ENCODE assay signal across 1 cellular context in the genomic region with DNA sequence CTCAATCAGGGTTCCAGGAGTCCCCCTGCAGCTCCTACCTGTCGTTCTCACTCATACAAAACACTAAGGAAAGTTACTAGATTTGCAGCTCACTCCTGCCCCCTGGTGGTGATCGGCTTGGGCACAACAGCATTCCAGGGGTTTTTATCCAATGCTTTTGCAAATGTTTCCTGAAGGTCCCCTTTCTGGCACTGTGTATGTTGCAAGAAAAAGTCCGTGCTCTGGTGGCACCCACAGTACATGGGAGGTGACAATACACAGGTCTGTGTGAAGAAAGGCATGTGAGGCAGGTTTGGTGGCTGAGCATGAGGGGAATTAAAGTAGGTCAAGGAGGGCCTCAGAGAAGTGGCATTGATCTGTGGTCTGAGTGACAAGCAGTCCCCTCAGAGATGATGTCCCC.
TF ChIP-seq lines count a peak whose summit lies in the region.

No MANE protein-coding gene starts in this region.

TF ChIP-seq in HepG2, 621 proteins besides CTCF, POLR2A, EP300 and RAD21 (continued from another document and continues in another):
- TF ChIP-seq, protein P1, sequence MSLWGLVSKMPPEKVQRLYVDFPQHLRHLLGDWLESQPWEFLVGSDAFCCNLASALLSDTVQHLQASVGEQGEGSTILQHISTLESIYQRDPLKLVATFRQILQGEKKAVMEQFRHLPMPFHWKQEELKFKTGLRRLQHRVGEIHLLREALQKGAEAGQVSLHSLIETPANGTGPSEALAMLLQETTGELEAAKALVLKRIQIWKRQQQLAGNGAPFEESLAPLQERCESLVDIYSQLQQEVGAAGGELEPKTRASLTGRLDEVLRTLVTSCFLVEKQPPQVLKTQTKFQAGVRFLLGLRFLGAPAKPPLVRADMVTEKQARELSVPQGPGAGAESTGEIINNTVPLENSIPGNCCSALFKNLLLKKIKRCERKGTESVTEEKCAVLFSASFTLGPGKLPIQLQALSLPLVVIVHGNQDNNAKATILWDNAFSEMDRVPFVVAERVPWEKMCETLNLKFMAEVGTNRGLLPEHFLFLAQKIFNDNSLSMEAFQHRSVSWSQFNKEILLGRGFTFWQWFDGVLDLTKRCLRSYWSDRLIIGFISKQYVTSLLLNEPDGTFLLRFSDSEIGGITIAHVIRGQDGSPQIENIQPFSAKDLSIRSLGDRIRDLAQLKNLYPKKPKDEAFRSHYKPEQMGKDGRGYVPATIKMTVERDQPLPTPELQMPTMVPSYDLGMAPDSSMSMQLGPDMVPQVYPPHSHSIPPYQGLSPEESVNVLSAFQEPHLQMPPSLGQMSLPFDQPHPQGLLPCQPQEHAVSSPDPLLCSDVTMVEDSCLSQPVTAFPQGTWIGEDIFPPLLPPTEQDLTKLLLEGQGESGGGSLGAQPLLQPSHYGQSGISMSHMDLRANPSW (CRISPR knock-in tag; IDR thresholded peaks at IDR 0.05; ENCODE audit: borderline replicate concordance) = no peak; the same call in 1 of the 2 replicates
- TF ChIP-seq, protein P2, sequence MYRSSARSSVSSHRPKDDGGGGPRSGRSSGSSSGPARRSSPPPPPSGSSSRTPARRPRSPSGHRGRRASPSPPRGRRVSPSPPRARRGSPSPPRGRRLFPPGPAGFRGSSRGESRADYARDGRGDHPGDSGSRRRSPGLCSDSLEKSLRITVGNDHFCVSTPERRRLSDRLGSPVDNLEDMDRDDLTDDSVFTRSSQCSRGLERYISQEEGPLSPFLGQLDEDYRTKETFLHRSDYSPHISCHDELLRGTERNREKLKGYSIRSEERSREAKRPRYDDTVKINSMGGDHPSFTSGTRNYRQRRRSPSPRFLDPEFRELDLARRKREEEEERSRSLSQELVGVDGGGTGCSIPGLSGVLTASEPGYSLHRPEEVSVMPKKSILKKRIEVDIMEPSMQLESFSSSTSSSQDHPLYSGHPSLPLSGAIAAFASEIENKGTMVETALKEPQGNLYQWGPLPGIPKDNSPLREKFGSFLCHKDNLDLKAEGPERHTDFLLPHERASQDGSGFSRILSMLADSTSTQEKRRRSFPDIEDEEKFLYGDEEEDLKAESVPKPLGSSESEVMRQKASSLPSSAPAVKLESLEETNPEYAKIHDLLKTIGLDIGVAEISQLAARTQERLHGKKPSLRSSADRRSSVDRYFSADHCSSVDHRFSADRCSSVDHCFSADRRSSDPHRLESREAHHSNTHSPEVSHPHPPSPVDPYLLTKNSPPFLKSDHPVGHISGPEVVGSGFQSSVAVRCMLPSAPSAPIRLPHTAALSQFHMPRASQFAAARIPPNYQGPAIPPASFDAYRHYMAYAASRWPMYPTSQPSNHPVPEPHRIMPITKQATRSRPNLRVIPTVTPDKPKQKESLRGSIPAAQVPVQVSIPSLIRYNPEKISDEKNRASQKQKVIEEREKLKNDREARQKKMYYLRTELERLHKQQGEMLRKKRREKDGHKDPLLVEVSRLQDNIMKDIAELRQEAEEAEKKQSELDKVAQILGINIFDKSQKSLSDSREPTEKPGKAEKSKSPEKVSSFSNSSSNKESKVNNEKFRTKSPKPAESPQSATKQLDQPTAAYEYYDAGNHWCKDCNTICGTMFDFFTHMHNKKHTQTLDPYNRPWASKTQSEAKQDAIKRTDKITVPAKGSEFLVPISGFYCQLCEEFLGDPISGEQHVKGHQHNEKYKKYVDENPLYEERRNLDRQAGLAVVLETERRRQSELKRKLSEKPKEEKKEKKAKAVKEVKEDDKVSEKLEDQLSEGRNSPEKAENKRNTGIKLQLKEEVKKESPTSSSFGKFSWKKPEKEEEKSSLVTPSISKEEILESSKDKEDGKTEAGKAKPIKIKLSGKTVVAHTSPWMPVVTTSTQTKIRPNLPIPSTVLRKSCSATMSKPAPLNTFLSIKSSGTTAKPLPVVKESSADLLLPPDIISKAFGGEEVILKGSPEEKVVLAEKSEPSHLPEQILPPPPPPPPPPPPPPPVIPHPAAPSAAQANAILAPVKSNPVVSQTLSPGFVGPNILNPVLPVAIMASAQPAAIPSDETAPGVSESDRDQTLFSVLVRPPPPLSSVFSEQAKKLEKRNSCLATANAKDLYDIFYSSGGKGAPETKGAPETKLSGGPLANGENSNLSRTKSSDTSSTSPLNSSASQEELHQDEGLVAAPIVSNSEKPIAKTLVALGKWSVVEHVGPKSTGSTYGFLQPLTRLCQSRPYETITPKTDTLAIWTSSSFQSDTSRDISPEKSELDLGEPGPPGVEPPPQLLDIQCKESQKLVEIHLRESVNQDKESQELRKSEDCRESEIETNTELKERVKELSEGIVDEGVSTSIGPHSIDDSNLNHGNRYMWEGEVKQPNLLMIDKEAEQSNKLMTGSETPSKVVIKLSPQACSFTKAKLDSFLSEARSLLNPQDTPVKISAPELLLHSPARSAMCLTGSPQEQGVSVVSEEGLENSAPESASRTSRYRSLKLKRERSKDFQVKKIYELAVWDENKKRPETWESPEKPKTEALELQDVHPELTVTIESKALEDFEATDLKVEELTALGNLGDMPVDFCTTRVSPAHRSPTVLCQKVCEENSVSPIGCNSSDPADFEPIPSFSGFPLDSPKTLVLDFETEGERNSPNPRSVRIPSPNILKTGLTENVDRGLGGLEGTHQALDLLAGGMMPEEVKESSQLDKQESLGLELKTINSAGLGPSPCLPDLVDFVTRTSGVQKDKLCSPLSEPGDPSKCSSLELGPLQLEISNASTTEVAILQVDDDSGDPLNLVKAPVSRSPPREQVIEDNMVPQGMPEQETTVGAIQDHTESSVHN (CRISPR knock-in tag; IDR thresholded peaks at IDR 0.05) = 0 out of 2 replicates have a peak, but pooled peaks have one; percentile 31
- TF ChIP-seq STAG1 (CRISPR knock-in tag; IDR thresholded peaks at IDR 0.05) (peak; percentile 88), PAXIP1 (CRISPR knock-in tag; conservative IDR thresholded peaks at IDR 0.05) (0 out of 2 replicates have a peak, but pooled peaks have one; percentile 22), ZNF260 (CRISPR knock-in tag; IDR thresholded peaks at IDR 0.05; ENCODE audit: borderline replicate concordance, low read depth) (no peak), LBX2 (CRISPR knock-in tag; IDR thresholded peaks at IDR 0.05; ENCODE audit: borderline replicate concordance) (no peak), KDM5A (IDR thresholded peaks at IDR 0.05; ENCODE audit: borderline replicate concordance, low read length) (no peak), PLRG1 (conservative IDR thresholded peaks at IDR 0.05) (no peak), FOXC1 (CRISPR knock-in tag; IDR thresholded peaks at IDR 0.05; ENCODE audit: borderline replicate concordance) (no peak), RXRB (CRISPR knock-in tag; IDR thresholded peaks at IDR 0.05; ENCODE audit: borderline replicate concordance) (no peak), NFE2 (CRISPR knock-in tag; IDR thresholded peaks at IDR 0.05) (no peak), SALL1 (CRISPR knock-in tag; IDR thresholded peaks at IDR 0.05) (no peak), ZNF891 (CRISPR knock-in tag; IDR thresholded peaks at IDR 0.05) (no peak), SP5 (CRISPR knock-in tag; IDR thresholded peaks at IDR 0.05; ENCODE audit: borderline replicate concordance, low read depth) (no peak), TEF (CRISPR knock-in tag; IDR thresholded peaks at IDR 0.05) (no peak), FOXJ3 (CRISPR knock-in tag; IDR thresholded peaks at IDR 0.05; ENCODE audit: borderline replicate concordance) (no peak), KLF13 (CRISPR knock-in tag; IDR thresholded peaks at IDR 0.05) (no peak), FOXP1 (IDR thresholded peaks at IDR 0.05) (no peak), FOXP1 (CRISPR knock-in tag; IDR thresholded peaks at IDR 0.05) (no peak), ARNT (IDR thresholded peaks at IDR 0.05) (no peak), NR3C1 (CRISPR knock-in tag; IDR thresholded peaks at IDR 0.05) (no peak), ZNF224 (CRISPR knock-in tag; IDR thresholded peaks at IDR 0.05) (no peak), ZNF501 (CRISPR knock-in tag; IDR thresholded peaks at IDR 0.05) (no peak), ZNF564 (CRISPR knock-in tag; IDR thresholded peaks at IDR 0.05) (no peak), ZNF552 (CRISPR knock-in tag; IDR thresholded peaks at IDR 0.05; ENCODE audit: borderline replicate concordance) (no peak), MED8 (CRISPR knock-in tag; IDR thresholded peaks at IDR 0.05; ENCODE audit: insufficient replicate concordance) (peak; percentile 22), HMGA1 (CRISPR knock-in tag; conservative IDR thresholded peaks at IDR 0.05) (no peak), ZNF841 (CRISPR knock-in tag; IDR thresholded peaks at IDR 0.05; ENCODE audit: borderline replicate concordance) (no peak)
- TF ChIP-seq, protein P3, sequence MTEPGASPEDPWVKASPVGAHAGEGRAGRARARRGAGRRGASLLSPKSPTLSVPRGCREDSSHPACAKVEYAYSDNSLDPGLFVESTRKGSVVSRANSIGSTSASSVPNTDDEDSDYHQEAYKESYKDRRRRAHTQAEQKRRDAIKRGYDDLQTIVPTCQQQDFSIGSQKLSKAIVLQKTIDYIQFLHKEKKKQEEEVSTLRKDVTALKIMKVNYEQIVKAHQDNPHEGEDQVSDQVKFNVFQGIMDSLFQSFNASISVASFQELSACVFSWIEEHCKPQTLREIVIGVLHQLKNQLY (CRISPR knock-in tag; IDR thresholded peaks at IDR 0.05) = no peak
- TF ChIP-seq, protein P4, sequence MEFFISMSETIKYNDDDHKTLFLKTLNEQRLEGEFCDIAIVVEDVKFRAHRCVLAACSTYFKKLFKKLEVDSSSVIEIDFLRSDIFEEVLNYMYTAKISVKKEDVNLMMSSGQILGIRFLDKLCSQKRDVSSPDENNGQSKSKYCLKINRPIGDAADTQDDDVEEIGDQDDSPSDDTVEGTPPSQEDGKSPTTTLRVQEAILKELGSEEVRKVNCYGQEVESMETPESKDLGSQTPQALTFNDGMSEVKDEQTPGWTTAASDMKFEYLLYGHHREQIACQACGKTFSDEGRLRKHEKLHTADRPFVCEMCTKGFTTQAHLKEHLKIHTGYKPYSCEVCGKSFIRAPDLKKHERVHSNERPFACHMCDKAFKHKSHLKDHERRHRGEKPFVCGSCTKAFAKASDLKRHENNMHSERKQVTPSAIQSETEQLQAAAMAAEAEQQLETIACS (CRISPR knock-in tag; IDR thresholded peaks at IDR 0.05) = no peak
- TF ChIP-seq, protein P5, sequence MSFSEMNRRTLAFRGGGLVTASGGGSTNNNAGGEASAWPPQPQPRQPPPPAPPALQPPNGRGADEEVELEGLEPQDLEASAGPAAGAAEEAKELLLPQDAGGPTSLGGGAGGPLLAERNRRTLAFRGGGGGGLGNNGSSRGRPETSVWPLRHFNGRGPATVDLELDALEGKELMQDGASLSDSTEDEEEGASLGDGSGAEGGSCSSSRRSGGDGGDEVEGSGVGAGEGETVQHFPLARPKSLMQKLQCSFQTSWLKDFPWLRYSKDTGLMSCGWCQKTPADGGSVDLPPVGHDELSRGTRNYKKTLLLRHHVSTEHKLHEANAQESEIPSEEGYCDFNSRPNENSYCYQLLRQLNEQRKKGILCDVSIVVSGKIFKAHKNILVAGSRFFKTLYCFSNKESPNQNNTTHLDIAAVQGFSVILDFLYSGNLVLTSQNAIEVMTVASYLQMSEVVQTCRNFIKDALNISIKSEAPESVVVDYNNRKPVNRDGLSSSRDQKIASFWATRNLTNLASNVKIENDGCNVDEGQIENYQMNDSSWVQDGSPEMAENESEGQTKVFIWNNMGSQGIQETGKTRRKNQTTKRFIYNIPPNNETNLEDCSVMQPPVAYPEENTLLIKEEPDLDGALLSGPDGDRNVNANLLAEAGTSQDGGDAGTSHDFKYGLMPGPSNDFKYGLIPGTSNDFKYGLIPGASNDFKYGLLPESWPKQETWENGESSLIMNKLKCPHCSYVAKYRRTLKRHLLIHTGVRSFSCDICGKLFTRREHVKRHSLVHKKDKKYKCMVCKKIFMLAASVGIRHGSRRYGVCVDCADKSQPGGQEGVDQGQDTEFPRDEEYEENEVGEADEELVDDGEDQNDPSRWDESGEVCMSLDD (CRISPR knock-in tag; IDR thresholded peaks at IDR 0.05; ENCODE audit: borderline replicate concordance) = no peak
- TF ChIP-seq, protein P6, sequence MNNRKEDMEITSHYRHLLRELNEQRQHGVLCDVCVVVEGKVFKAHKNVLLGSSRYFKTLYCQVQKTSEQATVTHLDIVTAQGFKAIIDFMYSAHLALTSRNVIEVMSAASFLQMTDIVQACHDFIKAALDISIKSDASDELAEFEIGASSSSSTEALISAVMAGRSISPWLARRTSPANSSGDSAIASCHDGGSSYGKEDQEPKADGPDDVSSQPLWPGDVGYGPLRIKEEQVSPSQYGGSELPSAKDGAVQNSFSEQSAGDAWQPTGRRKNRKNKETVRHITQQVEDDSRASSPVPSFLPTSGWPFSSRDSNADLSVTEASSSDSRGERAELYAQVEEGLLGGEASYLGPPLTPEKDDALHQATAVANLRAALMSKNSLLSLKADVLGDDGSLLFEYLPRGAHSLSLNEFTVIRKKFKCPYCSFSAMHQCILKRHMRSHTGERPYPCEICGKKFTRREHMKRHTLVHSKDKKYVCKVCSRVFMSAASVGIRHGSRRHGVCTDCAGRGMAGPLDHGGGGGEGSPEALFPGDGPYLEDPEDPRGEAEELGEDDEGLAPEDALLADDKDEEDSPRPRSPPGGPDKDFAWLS (CRISPR knock-in tag; IDR thresholded peaks at IDR 0.05; ENCODE audit: borderline replicate concordance) = no peak
